In genomic region chr3:22474706-22475470, GRCh38 we compare ENCODE assay signal across 14 cellular contexts.
A peak's percentile ranks its signal among the peaks of the same experiment; 100 is the strongest.
DNase-seq lines count a peak whose midpoint lies in the region; TF ChIP-seq lines count a peak whose summit lies in the region.
"Had no signal": no experiment of that assay in that cellular context is flagged by ENCODE, and none has a peak within 500 bp of the region (broad histone marks: within the 10 kb centered on the region; RNA-seq: fewer than 3 reads in every experiment).

No MANE protein-coding gene starts in this region.

- no TSS peak for BruUV-seq in MCF 10A (replicated peaks; lab: Mats Ljungman, UMichigan)

- no peaks in the 10 kb centered on the region for H3K9me3 ChIP-seq in breast epithelium
- H3K9me3 ChIP-seq in BE2C: no peaks in the 10 kb centered on the region
- H3K9me3 ChIP-seq: ascending aorta, heart left ventricle had no signal

- POLR2A ChIA-PET in MCF 10A (lab: Yijun Ruan, JAX): no interaction called here

- peak; percentile 82 for DNase-seq in MCF 10A (ENCODE audit: unreplicated experiment)
- DNase-seq in breast epithelium (ENCODE audit: low spot score in 2 of 2): no peak
- DNase-seq in SKM-1 (lab: John Stamatoyannopoulos, UW; ENCODE audit: unreplicated experiment): peak; percentile 72
- DNase-seq in fibroblast of the conjunctiva (ENCODE audit: low read depth): peak; percentile 8
- DNase-seq in ecto neural progenitor cell (ENCODE audit: low spot score): no peak
- no peak for DNase-seq in BE2C
- DNase-seq in occipital lobe (lab: John Stamatoyannopoulos, UW): no peak
- no peak for DNase-seq in NK-92 treated with Interleukin-12 subunit alpha and Interleukin-12 subunit beta, amount 100 ng/mL, for 24 hours (lab: John Stamatoyannopoulos, UW)
- DNase-seq: endodermal cell, NCI-H1105 treated with DMSO at 0.1 percent for 48 hours, NCI-H510A, small intestine had no signal

- H3K4me3 Mint-ChIP-seq in MCF 10A (ENCODE audit: unreplicated experiment): no peak overlapping the region
- H3K4me3 Mint-ChIP-seq: endodermal cell had no signal

- H3K27ac ChIP-seq in breast epithelium: no peak overlapping the region
- H3K27ac ChIP-seq: ascending aorta, heart left ventricle had no signal

- H3K4me3 ChIP-seq in breast epithelium (no peak overlapping the region), BE2C (ENCODE audit: low read depth, low read length) (no peak overlapping the region)
- H3K4me3 ChIP-seq: ascending aorta, heart left ventricle had no signal

- intact Hi-C loops in MCF 10A (cut with micrococcal nuclease) (no loop called here), breast epithelium (cut with DNase I; ENCODE audit: low total_unique reads) (no loop called here)

- no peaks in the 10 kb centered on the region for H3K4me1 ChIP-seq in breast epithelium
- no peaks in the 10 kb centered on the region for H3K4me1 ChIP-seq in BE2C
- H3K4me1 ChIP-seq: ascending aorta, heart left ventricle had no signal

- CTCF ChIA-PET in MCF 10A (lab: Yijun Ruan, JAX): interaction anchor here (0.6 to 1.0 kb wide), 3 partner anchors 42 to 1164 kb away, joined by 3 to 6 read pairs (median 4); no protein-coding TSS in a partner anchor

- peaks cover 13% of the 10 kb centered on the region for H3K4me1 Mint-ChIP-seq in MCF 10A (ENCODE audit: insufficient read depth, unreplicated experiment)
- H3K4me1 Mint-ChIP-seq: endodermal cell had no signal

- H3K27me3 ChIP-seq in breast epithelium (no peaks in the 10 kb centered on the region), BE2C (no peaks in the 10 kb centered on the region)
- H3K27me3 ChIP-seq: ascending aorta, heart left ventricle had no signal

- H3K27ac Mint-ChIP-seq in MCF 10A (ENCODE audit: low read depth, unreplicated experiment): no peak overlapping the region
- H3K27ac Mint-ChIP-seq: endodermal cell had no signal

- no peaks in the 10 kb centered on the region for H3K9me3 Mint-ChIP-seq in MCF 10A (ENCODE audit: unreplicated experiment)
- H3K9me3 Mint-ChIP-seq: endodermal cell had no signal

- no peaks in the 10 kb centered on the region for H3K36me3 Mint-ChIP-seq in MCF 10A (ENCODE audit: insufficient read depth, unreplicated experiment)

- H3K27me3 Mint-ChIP-seq in MCF 10A (ENCODE audit: insufficient read depth, unreplicated experiment): no peaks in the 10 kb centered on the region

- TF ChIP-seq CTCF in MCF 10A (IDR thresholded peaks at IDR 0.05; ENCODE audit: unreplicated experiment) (no peak), breast epithelium (IDR thresholded peaks at IDR 0.05) (no peak), BE2C (IDR thresholded peaks at IDR 0.05; ENCODE audit: low read depth, low read length) (no peak)

- TF ChIP-seq POLR2A in breast epithelium (IDR thresholded peaks at IDR 0.05): no peak

- H3K36me3 ChIP-seq in breast epithelium (no peaks in the 10 kb centered on the region), BE2C (no peaks in the 10 kb centered on the region)
- H3K36me3 ChIP-seq: ascending aorta, heart left ventricle had no signal

Comparison
In these comparisons a context has a peak if more than half of its experiments do, and no peak if none do; other contexts are left out.
1. DNase-seq: peak in MCF 10A (single experiment), SKM-1 (single experiment) and fibroblast of the conjunctiva (single experiment); none in breast epithelium (0 of 2), ecto neural progenitor cell (single experiment), BE2C (single experiment), occipital lobe (single experiment) and NK-92 treated with Interleukin-12 subunit alpha and Interleukin-12 subunit beta, amount 100 ng/mL, for 24 hours (single experiment).